In genomic region chr1:41380979-41381690, GRCh38 we compare ENCODE assay signal across 8 cellular contexts. TPM values are rescaled to one million over a fixed set of nuclear protein-coding genes. Genes with fewer than 3 reads are reported as not detected.
A peak's percentile ranks its signal among the peaks of the same experiment; 100 is the strongest.
DNase-seq lines count a peak whose midpoint lies in the region; ATAC-seq and TF ChIP-seq lines count a peak whose summit lies in the region.

No MANE protein-coding gene starts in this region.

- peaks cover 0 to 8% (median 0%) of the 10 kb centered on the region in 3 donors for H3K27me3 ChIP-seq in psoas muscle (ENCODE audit: insufficient read depth in 3 of 3, low read length in 2 of 3)

- intact Hi-C loops in head of caudate nucleus (cut with DNase I) = no loop called here
- intact Hi-C loops in psoas muscle (cut with DNase I) = no loop called here

- H3K9me3 ChIP-seq in psoas muscle = no peaks in the 10 kb centered on the region

- H3K4me1 ChIP-seq in psoas muscle = peaks cover 19% of the 10 kb centered on the region

- WGBS in psoas muscle, 3 donors = 21 to 34% (median 25%) methylated on average over 26 to 29 of the region's 29 CpGs

- peak; percentile 8 for ATAC-seq in WTC11
- peak in 2 of 4 donors; percentile 19 to 39 for ATAC-seq in psoas muscle
- ATAC-seq in HG03469 (IDR thresholded peaks at IDR 0.05; ENCODE audit: unreplicated experiment) = no peak
- no peak for ATAC-seq in GM19351 (IDR thresholded peaks at IDR 0.05; ENCODE audit: unreplicated experiment)

- DNase-seq in AG20443 (ENCODE audit: low spot score) (peak; percentile 41), NB4 (ENCODE audit: low read depth) (peak; percentile 66), WTC11 (ENCODE audit: low spot score) (no peak), head of caudate nucleus (peak; percentile 42 to 90 (median 76)), psoas muscle (peak; percentile 67 to 81), A172 (ENCODE audit: low spot score) (no peak)

- TF ChIP-seq POLR2A in NB4 (IDR thresholded peaks at IDR 0.05; ENCODE audit: extremely low read depth, insufficient read length) = no peak

- H3K27ac Mint-ChIP-seq in WTC11 = no peak overlapping the region

- H3K27me3 Mint-ChIP-seq in WTC11 (ENCODE audit: low read depth) = peaks cover 52% of the 10 kb centered on the region

- TF ChIP-seq CTCF in NB4 (IDR thresholded peaks at IDR 0.05; ENCODE audit: low read depth, low read length) = no peak
- TF ChIP-seq CTCF in WTC11 (IDR thresholded peaks at IDR 0.05) = no peak
- TF ChIP-seq CTCF in psoas muscle (IDR thresholded peaks at IDR 0.05) = no peak

- no peaks in the 10 kb centered on the region for H3K36me3 ChIP-seq in psoas muscle (ENCODE audit: insufficient read depth in 1 of 2, low read depth in 1 of 2)

- H3K4me1 Mint-ChIP-seq in WTC11 = peaks cover 38% of the 10 kb centered on the region

- H3K4me3 ChIP-seq in NB4 (ENCODE audit: low read depth, low read length) (no peak overlapping the region), psoas muscle (peak overlapping the region; percentile 64)

- peak overlapping the region; percentile 75 for H3K4me3 Mint-ChIP-seq in WTC11

- peak overlapping the region; percentile 49 for H3K27ac ChIP-seq in psoas muscle

- H3K36me3 Mint-ChIP-seq in WTC11 = no peaks in the 10 kb centered on the region

- CTCF ChIA-PET in WTC11 (lab: Charles Lee) = interaction anchor here (1.0 to 4.2 kb wide), 7 partner anchors 9 to 98 kb away, joined by 3 to 34 read pairs (median 6); partner anchors contain the start of gene FOXO6

- no peaks in the 10 kb centered on the region for H3K9me3 Mint-ChIP-seq in WTC11

- POLR2A ChIA-PET in WTC11 (lab: Charles Lee) = interaction anchor here (1.5 to 1.7 kb wide), 3 partner anchors 9 to 14 kb away, joined by 4 to 9 read pairs (median 9); no protein-coding TSS in a partner anchor

TF ChIP-seq in WTC11, 78 proteins besides CTCF, POLR2A, EP300 and RAD21:
- TF ChIP-seq ELF4 (CRISPR knock-in tag; IDR thresholded peaks at IDR 0.05; ENCODE audit: low read depth) (no peak), NR3C1 (CRISPR knock-in tag; conservative IDR thresholded peaks at IDR 0.05; ENCODE audit: low read depth) (no peak), OVOL2 (CRISPR knock-in tag; IDR thresholded peaks at IDR 0.05; ENCODE audit: borderline replicate concordance) (no peak), ESRRA (CRISPR knock-in tag; IDR thresholded peaks at IDR 0.05; ENCODE audit: borderline replicate concordance) (no peak), ZNF263 (CRISPR knock-in tag; IDR thresholded peaks at IDR 0.05; ENCODE audit: low read depth) (peak; percentile 69; the same call in 1 of the 2 replicates)

RNA-seq across cellular contexts. Expression of gene FOXO6, which starts 19.9 kb away (rescaled TPM):
- total RNA-seq in WTC11 (2021) (5.4 to 7.4 TPM (median 7.0 TPM) in 3 replicates), psoas muscle (1 to 10 TPM in 3 of 4 donors, under 1 TPM in 1; 0.84 to 8.6 (median 3.3) TPM)
- polyA plus RNA-seq in psoas muscle = under 1 TPM; 0.42 to 0.88 (median 0.44) TPM
- 0.47 and 1.0 TPM in 2 replicates for total RNA-seq in A172 (2014; rRNA removed; shearing (Covaris generic))

Comparison
In these comparisons a context has a peak if more than half of its experiments do, and no peak if none do; other contexts are left out.
1. DNase-seq: peak in AG20443 (single experiment), NB4 (single experiment), head of caudate nucleus (42 of 42) and psoas muscle (2 of 2); none in WTC11 (single experiment) and A172 (single experiment).